In genomic region chr1:56940039-56940438, GRCh38 we compare ENCODE assay signal across 11 cellular contexts. TPM values are rescaled to one million over a fixed set of nuclear protein-coding genes. Genes with fewer than 3 reads are reported as not detected.
"Had no signal": no experiment of that assay in that cellular context is flagged by ENCODE, and none has a peak within 500 bp of the region (broad histone marks: within the 10 kb centered on the region; RNA-seq: fewer than 3 reads in every experiment).

No MANE protein-coding gene starts in this region.

- FAIRE-seq: H1, H54 had no signal

- H3K9me3 Mint-ChIP-seq: GM23338, H9, HFFc6 had no signal

- ATAC-seq: HCT116 had no signal

- H3K27ac Mint-ChIP-seq: GM23338, H9, HFFc6 had no signal

- H3K4me3 Mint-ChIP-seq: GM23338, H9, HFFc6 had no signal

- DNase-seq: GM23248, GOT3, H7, H9, HCEC 1CT, HFFc6 had no signal

RNA-seq across cellular contexts. Expression of gene C8B, which starts 25.8 kb away (rescaled TPM):
- total RNA-seq: GM23248, GM23338, H1, H4, H7, H9, HFFc6 had no signal
